In genomic region chr3:11386413-11387155, GRCh38 we compare ENCODE assay signal across 1 cellular context.
TF ChIP-seq lines count a peak whose summit lies in the region.

No MANE protein-coding gene starts in this region.

TF ChIP-seq in SK-N-SH, 30 proteins besides CTCF, POLR2A, EP300 and RAD21:
- no peak for TF ChIP-seq ZBTB33 (IDR thresholded peaks at IDR 0.05; ENCODE audit: borderline replicate concordance, low read depth)
- TF ChIP-seq CHD2 (IDR thresholded peaks at IDR 0.05; ENCODE audit: low read length, partially characterized antibody): no peak
- no peak for TF ChIP-seq USF1 (IDR thresholded peaks at IDR 0.05; ENCODE audit: borderline replicate concordance, low read depth)
- TF ChIP-seq USF2 (IDR thresholded peaks at IDR 0.05; ENCODE audit: borderline replicate concordance, low read depth, low read length): no peak; the same call in 1 of the 2 replicates
- TF ChIP-seq GATA2 (CRISPR knock-in tag; IDR thresholded peaks at IDR 0.05): 0 out of 2 replicates have a peak, but pooled peaks have one; percentile 13
- TF ChIP-seq POLR2AphosphoS5 (IDR thresholded peaks at IDR 0.05; ENCODE audit: low read depth, low read length): no peak
- no peak for TF ChIP-seq RCOR1 (IDR thresholded peaks at IDR 0.05; ENCODE audit: low read length)
- no peak for TF ChIP-seq ELF1 (IDR thresholded peaks at IDR 0.05)
- TF ChIP-seq JUND (IDR thresholded peaks at IDR 0.05): no peak; the same call in 1 of the 2 replicates
- TF ChIP-seq SIN3A (IDR thresholded peaks at IDR 0.05; ENCODE audit: borderline replicate concordance, low read depth, low read length): no peak
- TF ChIP-seq, protein P1, sequence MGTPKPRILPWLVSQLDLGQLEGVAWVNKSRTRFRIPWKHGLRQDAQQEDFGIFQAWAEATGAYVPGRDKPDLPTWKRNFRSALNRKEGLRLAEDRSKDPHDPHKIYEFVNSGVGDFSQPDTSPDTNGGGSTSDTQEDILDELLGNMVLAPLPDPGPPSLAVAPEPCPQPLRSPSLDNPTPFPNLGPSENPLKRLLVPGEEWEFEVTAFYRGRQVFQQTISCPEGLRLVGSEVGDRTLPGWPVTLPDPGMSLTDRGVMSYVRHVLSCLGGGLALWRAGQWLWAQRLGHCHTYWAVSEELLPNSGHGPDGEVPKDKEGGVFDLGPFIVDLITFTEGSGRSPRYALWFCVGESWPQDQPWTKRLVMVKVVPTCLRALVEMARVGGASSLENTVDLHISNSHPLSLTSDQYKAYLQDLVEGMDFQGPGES (IDR thresholded peaks at IDR 0.05; ENCODE audit: low read depth, low read length): no peak
- TF ChIP-seq, protein P2, sequence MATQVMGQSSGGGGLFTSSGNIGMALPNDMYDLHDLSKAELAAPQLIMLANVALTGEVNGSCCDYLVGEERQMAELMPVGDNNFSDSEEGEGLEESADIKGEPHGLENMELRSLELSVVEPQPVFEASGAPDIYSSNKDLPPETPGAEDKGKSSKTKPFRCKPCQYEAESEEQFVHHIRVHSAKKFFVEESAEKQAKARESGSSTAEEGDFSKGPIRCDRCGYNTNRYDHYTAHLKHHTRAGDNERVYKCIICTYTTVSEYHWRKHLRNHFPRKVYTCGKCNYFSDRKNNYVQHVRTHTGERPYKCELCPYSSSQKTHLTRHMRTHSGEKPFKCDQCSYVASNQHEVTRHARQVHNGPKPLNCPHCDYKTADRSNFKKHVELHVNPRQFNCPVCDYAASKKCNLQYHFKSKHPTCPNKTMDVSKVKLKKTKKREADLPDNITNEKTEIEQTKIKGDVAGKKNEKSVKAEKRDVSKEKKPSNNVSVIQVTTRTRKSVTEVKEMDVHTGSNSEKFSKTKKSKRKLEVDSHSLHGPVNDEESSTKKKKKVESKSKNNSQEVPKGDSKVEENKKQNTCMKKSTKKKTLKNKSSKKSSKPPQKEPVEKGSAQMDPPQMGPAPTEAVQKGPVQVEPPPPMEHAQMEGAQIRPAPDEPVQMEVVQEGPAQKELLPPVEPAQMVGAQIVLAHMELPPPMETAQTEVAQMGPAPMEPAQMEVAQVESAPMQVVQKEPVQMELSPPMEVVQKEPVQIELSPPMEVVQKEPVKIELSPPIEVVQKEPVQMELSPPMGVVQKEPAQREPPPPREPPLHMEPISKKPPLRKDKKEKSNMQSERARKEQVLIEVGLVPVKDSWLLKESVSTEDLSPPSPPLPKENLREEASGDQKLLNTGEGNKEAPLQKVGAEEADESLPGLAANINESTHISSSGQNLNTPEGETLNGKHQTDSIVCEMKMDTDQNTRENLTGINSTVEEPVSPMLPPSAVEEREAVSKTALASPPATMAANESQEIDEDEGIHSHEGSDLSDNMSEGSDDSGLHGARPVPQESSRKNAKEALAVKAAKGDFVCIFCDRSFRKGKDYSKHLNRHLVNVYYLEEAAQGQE (IDR thresholded peaks at IDR 0.05; ENCODE audit: low read depth, low read length): no peak
- peak; percentile 26; the same call in 1 of the 2 replicates for TF ChIP-seq FOSL2 (IDR thresholded peaks at IDR 0.05; ENCODE audit: borderline replicate concordance, low read depth)
- no peak for TF ChIP-seq RFX5 (IDR thresholded peaks at IDR 0.05; ENCODE audit: low read length)
- TF ChIP-seq MXI1 (IDR thresholded peaks at IDR 0.05; ENCODE audit: low read depth, low read length): no peak
- no peak for TF ChIP-seq YY1 (IDR thresholded peaks at IDR 0.05; ENCODE audit: low read depth)
- 0 out of 2 replicates have a peak, but pooled peaks have one; percentile 39 for TF ChIP-seq MEF2A (IDR thresholded peaks at IDR 0.05; ENCODE audit: borderline replicate concordance, low read depth)
- no peak for TF ChIP-seq SMC3 (IDR thresholded peaks at IDR 0.05; ENCODE audit: low read depth, low read length)
- no peak for TF ChIP-seq RXRA (IDR thresholded peaks at IDR 0.05; ENCODE audit: borderline replicate concordance, low read depth)
- no peak for TF ChIP-seq NRF1 (IDR thresholded peaks at IDR 0.05; ENCODE audit: low read depth, low read length)
- TF ChIP-seq FOXM1 (IDR thresholded peaks at IDR 0.05; ENCODE audit: low read depth): no peak
- no peak for TF ChIP-seq EZH2phosphoT487 (IDR thresholded peaks at IDR 0.05; ENCODE audit: borderline replicate concordance, low read depth)
- TF ChIP-seq NFIC (IDR thresholded peaks at IDR 0.05; ENCODE audit: borderline replicate concordance): peak; percentile 89
- TF ChIP-seq TAF1 (IDR thresholded peaks at IDR 0.05; ENCODE audit: borderline replicate concordance, low read depth, low read length): no peak
- no peak for TF ChIP-seq TEAD4 (IDR thresholded peaks at IDR 0.05; ENCODE audit: borderline replicate concordance, insufficient read depth)
- TF ChIP-seq FOXJ3 (CRISPR knock-in tag; IDR thresholded peaks at IDR 0.05): no peak
- TF ChIP-seq, protein P3, sequence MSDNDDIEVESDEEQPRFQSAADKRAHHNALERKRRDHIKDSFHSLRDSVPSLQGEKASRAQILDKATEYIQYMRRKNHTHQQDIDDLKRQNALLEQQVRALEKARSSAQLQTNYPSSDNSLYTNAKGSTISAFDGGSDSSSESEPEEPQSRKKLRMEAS (IDR thresholded peaks at IDR 0.05; ENCODE audit: low read depth): no peak
- TF ChIP-seq TCF12 (IDR thresholded peaks at IDR 0.05): peak; percentile 83
- peak; percentile 76 for TF ChIP-seq PBX3 (IDR thresholded peaks at IDR 0.05)
- no peak for TF ChIP-seq GABPA (IDR thresholded peaks at IDR 0.05; ENCODE audit: low read depth)
TF ChIP-seq in SK-N-SH: peak in this region for 6.
